In the genomic region with DNA sequence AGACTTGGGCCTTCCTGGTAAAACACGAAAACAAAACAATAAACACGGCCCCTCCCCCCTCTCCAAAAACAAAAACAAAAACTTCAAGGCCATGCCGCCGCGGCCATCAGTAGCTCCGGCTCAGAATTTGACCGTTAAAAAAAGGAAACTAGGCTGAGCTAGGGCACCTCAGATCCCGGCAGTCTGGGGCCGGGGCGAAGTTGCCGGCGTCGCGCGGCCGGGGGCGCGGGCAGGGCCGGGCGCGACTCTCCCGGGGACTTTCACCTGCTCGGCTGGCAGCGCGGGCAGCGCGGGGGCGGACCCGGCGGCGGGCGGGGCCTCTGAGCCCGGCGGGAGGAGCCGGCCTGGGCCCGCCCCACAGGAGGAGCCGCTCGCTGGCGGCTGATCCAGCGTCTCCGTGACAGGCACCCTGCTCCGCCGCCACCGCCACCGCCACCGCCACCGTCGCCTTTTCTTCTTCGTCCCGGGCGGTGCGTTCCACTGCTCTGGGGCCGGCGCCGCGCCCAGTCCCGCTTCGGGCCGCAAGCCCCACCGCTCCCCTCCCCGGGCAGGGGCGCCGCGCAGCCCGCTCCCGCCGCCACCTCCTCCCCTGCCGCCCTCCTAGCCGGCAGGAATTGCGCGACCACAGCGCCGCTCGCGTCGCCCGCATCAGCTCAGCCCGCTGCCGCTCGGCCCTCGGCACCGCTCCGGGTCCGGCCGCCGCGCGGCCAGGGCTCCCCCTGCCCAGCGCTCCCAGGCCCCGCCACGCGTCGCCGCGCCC, we compare ENCODE assay signal across 8 cellular contexts. TPM values are rescaled to one million over a fixed set of nuclear protein-coding genes. Genes with fewer than 3 reads are reported as not detected.
A peak's percentile ranks its signal among the peaks of the same experiment; 100 is the strongest.
DNase-seq lines count a peak whose midpoint lies in the region; ATAC-seq, FAIRE-seq and TF ChIP-seq lines count a peak whose summit lies in the region.

A gene (plus strand): TSS at position 358 of the 760 bp plus-strand sequence. CDS start 487 bp downstream, outside the sequence.

- peaks cover 7% of the 10 kb centered on the region for H3K4me1 ChIP-seq in keratinocyte (ENCODE audit: control insufficient read depth, extremely low read depth, insufficient read depth, low read length)

- H3K4me3 ChIP-seq in keratinocyte (ENCODE audit: control insufficient read depth in 2 of 3, extremely low read depth in 1 of 3, insufficient read depth in 2 of 3, low read depth in 1 of 3, low read length in 3 of 3), result peak within 1 kb of the TSS; percentile 39 to 60 (median 59)

- no peaks in the 10 kb centered on the region for H3K9me3 ChIP-seq in keratinocyte (ENCODE audit: control insufficient read depth, low read depth, low read length)

- DNase-seq in NCI-H1436 (lab: John Stamatoyannopoulos, UW) (peak; percentile 72), NCI-H1436 treated with DMSO at 0.1 percent for 48 hours (lab: John Stamatoyannopoulos, UW) (no peak), NCI-H2029 (lab: John Stamatoyannopoulos, UW) (peak; percentile 56), T47D (ENCODE audit: low read depth in 1 of 2, low spot score in 1 of 2) (peak; percentile 87 to 89), keratinocyte (ENCODE audit: low read depth, low spot score) (no peak)
- DNase-seq in stimulated activated CD4-positive, alpha-beta T cell treated with anti-CD3 and anti-CD28 coated beads, Interleukin-12 subunit alpha, Interleukin-12 subunit beta, amount 100 ng/mL, for 48 hours (ENCODE audit: low read depth in 2 of 3, low spot score in 1 of 3), result peak; percentile 55 to 79 (median 60)

- dilution Hi-C loops in keratinocyte (cut with MboI; ENCODE audit: extremely low pct_ligation_motif_present, low sequenced_read_pairs), result no loop called here

- no peak within 1 kb of the TSS for H3K9ac ChIP-seq in keratinocyte (ENCODE audit: control insufficient read depth, extremely low read depth, insufficient read depth, low read length)

- H4K20me1 ChIP-seq in keratinocyte (ENCODE audit: control insufficient read depth, extremely low read depth, insufficient read depth, low read length), result no peaks in the 10 kb centered on the region

- in situ Hi-C loops in T47D (cut with HindIII; ENCODE audit: low pct_unique_long_range_greater_than_20kb, low sequenced_read_pairs), result no loop called here

- H3K27me3 ChIP-seq in keratinocyte (ENCODE audit: control insufficient read depth, extremely low read depth, insufficient read depth, low read length), result peaks cover 24% of the 10 kb centered on the region

- peak within 1 kb of the TSS; percentile 40 for H2AFZ ChIP-seq in keratinocyte (ENCODE audit: control insufficient read depth, low read length)

- TF ChIP-seq CTCF in VCaP (conservative IDR thresholded peaks at IDR 0.05) (no peak; the same call in 1 of the 2 replicates), keratinocyte (optimal IDR thresholded peaks at IDR 0.05 in 1 of 3, IDR thresholded peaks at IDR 0.05 in 1 of 3, conservative IDR thresholded peaks at IDR 0.05 in 1 of 3; ENCODE audit: extremely low read depth in 1 of 3, insufficient read depth in 2 of 3, low read length in 3 of 3) (no peak)

- FAIRE-seq in keratinocyte (lab: Jason Lieb, UNC), result no peak

- peak within 1 kb of the TSS; percentile 77 for H3K4me2 ChIP-seq in keratinocyte (ENCODE audit: control insufficient read depth, extremely low read depth, insufficient read depth, low read depth, low read length)

- peak; percentile 91 for ATAC-seq in HG02938 (IDR thresholded peaks at IDR 0.05; ENCODE audit: unreplicated experiment)

- no peaks in the 10 kb centered on the region for H3K36me3 ChIP-seq in keratinocyte (ENCODE audit: control insufficient read depth in 2 of 2, extremely low read depth in 1 of 2, insufficient read depth in 2 of 2, low read length in 2 of 2)

- no peaks in the 10 kb centered on the region for H3K79me2 ChIP-seq in keratinocyte (ENCODE audit: control insufficient read depth, insufficient read depth, low read length)

- H3K27ac ChIP-seq in VCaP, result peak within 1 kb of the TSS; percentile 81
- H3K27ac ChIP-seq in keratinocyte (ENCODE audit: control insufficient read depth, insufficient read depth, low read length), result no peak within 1 kb of the TSS

- H3K9me1 ChIP-seq in keratinocyte (ENCODE audit: control insufficient read depth, extremely low read depth, insufficient read depth, low read length), result no peaks in the 10 kb centered on the region

RNA-seq across cellular contexts. Expression of the gene that starts here (rescaled TPM):
- 0.01 to 0.02 TPM in 2 of 3 replicates, not detected in the other for polyA plus RNA-seq in keratinocyte
- 0.15 TPM for polyA plus RNA-seq in keratinocyte (2011; ENCODE audit: low read depth)
- polyA plus RNA-seq in keratinocyte (2011; cell fraction: cytosol; rRNA removed), result not detected in 2 replicates
- 0.04 and 0.06 TPM in 2 replicates for polyA plus RNA-seq in keratinocyte (2011; cell fraction: nucleus; rRNA removed)
- polyA plus RNA-seq in keratinocyte (2012; ENCODE audit: low replicate concordance), result 0.16 TPM in 1 of 2 replicates, not detected in the other
- 0.49 TPM in 1 of 3 replicates, not detected in the others for polyA minus RNA-seq in keratinocyte
- not detected for polyA minus RNA-seq in keratinocyte (2011; cell fraction: cytosol; rRNA and poly(A)+ RNA removed)
- polyA minus RNA-seq in keratinocyte (2011; cell fraction: nucleus; rRNA and poly(A)+ RNA removed), result 0.21 TPM in 1 of 2 replicates, not detected in the other

Comparison
In these comparisons a context has a peak if more than half of its experiments do, and no peak if none do; other contexts are left out.
1. DNase-seq: peak in NCI-H1436 (single experiment), NCI-H2029 (single experiment), T47D (2 of 2) and stimulated activated CD4-positive, alpha-beta T cell treated with anti-CD3 and anti-CD28 coated beads, Interleukin-12 subunit alpha, Interleukin-12 subunit beta, amount 100 ng/mL, for 48 hours (3 of 3); none in NCI-H1436 treated with DMSO at 0.1 percent for 48 hours (single experiment) and keratinocyte (single experiment).